ENCODE assay signal across 1 cellular context in the genomic region with DNA sequence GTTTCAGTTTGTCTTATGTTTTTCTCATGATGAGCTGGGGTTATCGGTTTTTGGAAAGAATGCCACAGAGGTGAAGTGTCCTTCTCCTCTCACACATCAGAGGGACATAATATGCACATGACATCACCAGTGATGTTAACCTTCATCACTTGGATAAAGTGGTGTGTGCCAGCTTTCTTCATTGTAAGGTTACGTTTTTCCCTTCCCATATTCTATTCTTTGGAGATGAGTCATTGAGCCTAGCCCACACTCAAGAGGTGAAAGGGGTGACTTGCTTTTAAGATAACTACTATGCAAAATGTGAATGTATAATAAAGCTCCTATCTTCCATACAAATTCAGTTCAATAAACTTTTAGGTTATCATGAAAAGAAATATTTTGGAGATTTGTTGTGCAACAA.
TF ChIP-seq lines count a peak whose summit lies in the region.

No MANE protein-coding gene starts in this region.

TF ChIP-seq in K562, 482 proteins besides CTCF, POLR2A, EP300 and RAD21:
- TF ChIP-seq C11orf30 (IDR thresholded peaks at IDR 0.05; ENCODE audit: low read depth) (no peak), NR4A1 (CRISPR knock-in tag; IDR thresholded peaks at IDR 0.05) (no peak), NR4A1 (tag; IDR thresholded peaks at IDR 0.05) (no peak), ZNF785 (CRISPR knock-in tag; IDR thresholded peaks at IDR 0.05) (no peak), MAZ (CRISPR knock-in tag; conservative IDR thresholded peaks at IDR 0.05 in 1 of 2, IDR thresholded peaks at IDR 0.05 in 1 of 2) (no peak), THRAP3 (IDR thresholded peaks at IDR 0.05; ENCODE audit: borderline replicate concordance) (no peak), JUND (IDR thresholded peaks at IDR 0.05; ENCODE audit: borderline replicate concordance, low read depth, low read length) (peak; percentile 16; the same call in 1 of the 2 replicates), JUND (tag; IDR thresholded peaks at IDR 0.05; ENCODE audit: borderline replicate concordance, low read depth, low read length) (no peak), TEAD2 (tag; IDR thresholded peaks at IDR 0.05) (no peak), CEBPB (tag; IDR thresholded peaks at IDR 0.05) (peak; percentile 28; the same call in 1 of the 2 replicates), ZNF134 (CRISPR knock-in tag; conservative IDR thresholded peaks at IDR 0.05) (no peak), POLR2H (tag; IDR thresholded peaks at IDR 0.05; ENCODE audit: low read depth) (no peak), GABPA (tag; conservative IDR thresholded peaks at IDR 0.05; ENCODE audit: low read depth) (no peak), TGIF2 (CRISPR knock-in tag; IDR thresholded peaks at IDR 0.05) (no peak), NCOR1 (IDR thresholded peaks at IDR 0.05) (no peak), FOSL1 (tag; conservative IDR thresholded peaks at IDR 0.05) (0 out of 2 replicates have a peak, but pooled peaks have one; percentile 18)
- TF ChIP-seq, protein P1, sequence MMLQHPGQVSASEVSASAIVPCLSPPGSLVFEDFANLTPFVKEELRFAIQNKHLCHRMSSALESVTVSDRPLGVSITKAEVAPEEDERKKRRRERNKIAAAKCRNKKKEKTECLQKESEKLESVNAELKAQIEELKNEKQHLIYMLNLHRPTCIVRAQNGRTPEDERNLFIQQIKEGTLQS (IDR thresholded peaks at IDR 0.05) = peak; percentile 38
- TF ChIP-seq, protein P1 (CRISPR knock-in tag; conservative IDR thresholded peaks at IDR 0.05) = no peak
- TF ChIP-seq, protein P2, sequence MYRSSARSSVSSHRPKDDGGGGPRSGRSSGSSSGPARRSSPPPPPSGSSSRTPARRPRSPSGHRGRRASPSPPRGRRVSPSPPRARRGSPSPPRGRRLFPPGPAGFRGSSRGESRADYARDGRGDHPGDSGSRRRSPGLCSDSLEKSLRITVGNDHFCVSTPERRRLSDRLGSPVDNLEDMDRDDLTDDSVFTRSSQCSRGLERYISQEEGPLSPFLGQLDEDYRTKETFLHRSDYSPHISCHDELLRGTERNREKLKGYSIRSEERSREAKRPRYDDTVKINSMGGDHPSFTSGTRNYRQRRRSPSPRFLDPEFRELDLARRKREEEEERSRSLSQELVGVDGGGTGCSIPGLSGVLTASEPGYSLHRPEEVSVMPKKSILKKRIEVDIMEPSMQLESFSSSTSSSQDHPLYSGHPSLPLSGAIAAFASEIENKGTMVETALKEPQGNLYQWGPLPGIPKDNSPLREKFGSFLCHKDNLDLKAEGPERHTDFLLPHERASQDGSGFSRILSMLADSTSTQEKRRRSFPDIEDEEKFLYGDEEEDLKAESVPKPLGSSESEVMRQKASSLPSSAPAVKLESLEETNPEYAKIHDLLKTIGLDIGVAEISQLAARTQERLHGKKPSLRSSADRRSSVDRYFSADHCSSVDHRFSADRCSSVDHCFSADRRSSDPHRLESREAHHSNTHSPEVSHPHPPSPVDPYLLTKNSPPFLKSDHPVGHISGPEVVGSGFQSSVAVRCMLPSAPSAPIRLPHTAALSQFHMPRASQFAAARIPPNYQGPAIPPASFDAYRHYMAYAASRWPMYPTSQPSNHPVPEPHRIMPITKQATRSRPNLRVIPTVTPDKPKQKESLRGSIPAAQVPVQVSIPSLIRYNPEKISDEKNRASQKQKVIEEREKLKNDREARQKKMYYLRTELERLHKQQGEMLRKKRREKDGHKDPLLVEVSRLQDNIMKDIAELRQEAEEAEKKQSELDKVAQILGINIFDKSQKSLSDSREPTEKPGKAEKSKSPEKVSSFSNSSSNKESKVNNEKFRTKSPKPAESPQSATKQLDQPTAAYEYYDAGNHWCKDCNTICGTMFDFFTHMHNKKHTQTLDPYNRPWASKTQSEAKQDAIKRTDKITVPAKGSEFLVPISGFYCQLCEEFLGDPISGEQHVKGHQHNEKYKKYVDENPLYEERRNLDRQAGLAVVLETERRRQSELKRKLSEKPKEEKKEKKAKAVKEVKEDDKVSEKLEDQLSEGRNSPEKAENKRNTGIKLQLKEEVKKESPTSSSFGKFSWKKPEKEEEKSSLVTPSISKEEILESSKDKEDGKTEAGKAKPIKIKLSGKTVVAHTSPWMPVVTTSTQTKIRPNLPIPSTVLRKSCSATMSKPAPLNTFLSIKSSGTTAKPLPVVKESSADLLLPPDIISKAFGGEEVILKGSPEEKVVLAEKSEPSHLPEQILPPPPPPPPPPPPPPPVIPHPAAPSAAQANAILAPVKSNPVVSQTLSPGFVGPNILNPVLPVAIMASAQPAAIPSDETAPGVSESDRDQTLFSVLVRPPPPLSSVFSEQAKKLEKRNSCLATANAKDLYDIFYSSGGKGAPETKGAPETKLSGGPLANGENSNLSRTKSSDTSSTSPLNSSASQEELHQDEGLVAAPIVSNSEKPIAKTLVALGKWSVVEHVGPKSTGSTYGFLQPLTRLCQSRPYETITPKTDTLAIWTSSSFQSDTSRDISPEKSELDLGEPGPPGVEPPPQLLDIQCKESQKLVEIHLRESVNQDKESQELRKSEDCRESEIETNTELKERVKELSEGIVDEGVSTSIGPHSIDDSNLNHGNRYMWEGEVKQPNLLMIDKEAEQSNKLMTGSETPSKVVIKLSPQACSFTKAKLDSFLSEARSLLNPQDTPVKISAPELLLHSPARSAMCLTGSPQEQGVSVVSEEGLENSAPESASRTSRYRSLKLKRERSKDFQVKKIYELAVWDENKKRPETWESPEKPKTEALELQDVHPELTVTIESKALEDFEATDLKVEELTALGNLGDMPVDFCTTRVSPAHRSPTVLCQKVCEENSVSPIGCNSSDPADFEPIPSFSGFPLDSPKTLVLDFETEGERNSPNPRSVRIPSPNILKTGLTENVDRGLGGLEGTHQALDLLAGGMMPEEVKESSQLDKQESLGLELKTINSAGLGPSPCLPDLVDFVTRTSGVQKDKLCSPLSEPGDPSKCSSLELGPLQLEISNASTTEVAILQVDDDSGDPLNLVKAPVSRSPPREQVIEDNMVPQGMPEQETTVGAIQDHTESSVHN (IDR thresholded peaks at IDR 0.05; ENCODE audit: borderline replicate concordance in 1 of 2, low read depth in 1 of 2) = no peak
- TF ChIP-seq, protein P3, sequence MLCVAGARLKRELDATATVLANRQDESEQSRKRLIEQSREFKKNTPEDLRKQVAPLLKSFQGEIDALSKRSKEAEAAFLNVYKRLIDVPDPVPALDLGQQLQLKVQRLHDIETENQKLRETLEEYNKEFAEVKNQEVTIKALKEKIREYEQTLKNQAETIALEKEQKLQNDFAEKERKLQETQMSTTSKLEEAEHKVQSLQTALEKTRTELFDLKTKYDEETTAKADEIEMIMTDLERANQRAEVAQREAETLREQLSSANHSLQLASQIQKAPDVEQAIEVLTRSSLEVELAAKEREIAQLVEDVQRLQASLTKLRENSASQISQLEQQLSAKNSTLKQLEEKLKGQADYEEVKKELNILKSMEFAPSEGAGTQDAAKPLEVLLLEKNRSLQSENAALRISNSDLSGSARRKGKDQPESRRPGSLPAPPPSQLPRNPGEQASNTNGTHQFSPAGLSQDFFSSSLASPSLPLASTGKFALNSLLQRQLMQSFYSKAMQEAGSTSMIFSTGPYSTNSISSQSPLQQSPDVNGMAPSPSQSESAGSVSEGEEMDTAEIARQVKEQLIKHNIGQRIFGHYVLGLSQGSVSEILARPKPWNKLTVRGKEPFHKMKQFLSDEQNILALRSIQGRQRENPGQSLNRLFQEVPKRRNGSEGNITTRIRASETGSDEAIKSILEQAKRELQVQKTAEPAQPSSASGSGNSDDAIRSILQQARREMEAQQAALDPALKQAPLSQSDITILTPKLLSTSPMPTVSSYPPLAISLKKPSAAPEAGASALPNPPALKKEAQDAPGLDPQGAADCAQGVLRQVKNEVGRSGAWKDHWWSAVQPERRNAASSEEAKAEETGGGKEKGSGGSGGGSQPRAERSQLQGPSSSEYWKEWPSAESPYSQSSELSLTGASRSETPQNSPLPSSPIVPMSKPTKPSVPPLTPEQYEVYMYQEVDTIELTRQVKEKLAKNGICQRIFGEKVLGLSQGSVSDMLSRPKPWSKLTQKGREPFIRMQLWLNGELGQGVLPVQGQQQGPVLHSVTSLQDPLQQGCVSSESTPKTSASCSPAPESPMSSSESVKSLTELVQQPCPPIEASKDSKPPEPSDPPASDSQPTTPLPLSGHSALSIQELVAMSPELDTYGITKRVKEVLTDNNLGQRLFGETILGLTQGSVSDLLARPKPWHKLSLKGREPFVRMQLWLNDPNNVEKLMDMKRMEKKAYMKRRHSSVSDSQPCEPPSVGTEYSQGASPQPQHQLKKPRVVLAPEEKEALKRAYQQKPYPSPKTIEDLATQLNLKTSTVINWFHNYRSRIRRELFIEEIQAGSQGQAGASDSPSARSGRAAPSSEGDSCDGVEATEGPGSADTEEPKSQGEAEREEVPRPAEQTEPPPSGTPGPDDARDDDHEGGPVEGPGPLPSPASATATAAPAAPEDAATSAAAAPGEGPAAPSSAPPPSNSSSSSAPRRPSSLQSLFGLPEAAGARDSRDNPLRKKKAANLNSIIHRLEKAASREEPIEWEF (CRISPR knock-in tag; IDR thresholded peaks at IDR 0.05) = no peak
- TF ChIP-seq, protein P4, sequence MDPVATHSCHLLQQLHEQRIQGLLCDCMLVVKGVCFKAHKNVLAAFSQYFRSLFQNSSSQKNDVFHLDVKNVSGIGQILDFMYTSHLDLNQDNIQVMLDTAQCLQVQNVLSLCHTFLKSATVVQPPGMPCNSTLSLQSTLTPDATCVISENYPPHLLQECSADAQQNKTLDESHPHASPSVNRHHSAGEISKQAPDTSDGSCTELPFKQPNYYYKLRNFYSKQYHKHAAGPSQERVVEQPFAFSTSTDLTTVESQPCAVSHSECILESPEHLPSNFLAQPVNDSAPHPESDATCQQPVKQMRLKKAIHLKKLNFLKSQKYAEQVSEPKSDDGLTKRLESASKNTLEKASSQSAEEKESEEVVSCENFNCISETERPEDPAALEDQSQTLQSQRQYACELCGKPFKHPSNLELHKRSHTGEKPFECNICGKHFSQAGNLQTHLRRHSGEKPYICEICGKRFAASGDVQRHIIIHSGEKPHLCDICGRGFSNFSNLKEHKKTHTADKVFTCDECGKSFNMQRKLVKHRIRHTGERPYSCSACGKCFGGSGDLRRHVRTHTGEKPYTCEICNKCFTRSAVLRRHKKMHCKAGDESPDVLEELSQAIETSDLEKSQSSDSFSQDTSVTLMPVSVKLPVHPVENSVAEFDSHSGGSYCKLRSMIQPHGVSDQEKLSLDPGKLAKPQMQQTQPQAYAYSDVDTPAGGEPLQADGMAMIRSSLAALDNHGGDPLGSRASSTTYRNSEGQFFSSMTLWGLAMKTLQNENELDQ (CRISPR knock-in tag; IDR thresholded peaks at IDR 0.05; ENCODE audit: borderline replicate concordance) = no peak
- TF ChIP-seq, protein P5, sequence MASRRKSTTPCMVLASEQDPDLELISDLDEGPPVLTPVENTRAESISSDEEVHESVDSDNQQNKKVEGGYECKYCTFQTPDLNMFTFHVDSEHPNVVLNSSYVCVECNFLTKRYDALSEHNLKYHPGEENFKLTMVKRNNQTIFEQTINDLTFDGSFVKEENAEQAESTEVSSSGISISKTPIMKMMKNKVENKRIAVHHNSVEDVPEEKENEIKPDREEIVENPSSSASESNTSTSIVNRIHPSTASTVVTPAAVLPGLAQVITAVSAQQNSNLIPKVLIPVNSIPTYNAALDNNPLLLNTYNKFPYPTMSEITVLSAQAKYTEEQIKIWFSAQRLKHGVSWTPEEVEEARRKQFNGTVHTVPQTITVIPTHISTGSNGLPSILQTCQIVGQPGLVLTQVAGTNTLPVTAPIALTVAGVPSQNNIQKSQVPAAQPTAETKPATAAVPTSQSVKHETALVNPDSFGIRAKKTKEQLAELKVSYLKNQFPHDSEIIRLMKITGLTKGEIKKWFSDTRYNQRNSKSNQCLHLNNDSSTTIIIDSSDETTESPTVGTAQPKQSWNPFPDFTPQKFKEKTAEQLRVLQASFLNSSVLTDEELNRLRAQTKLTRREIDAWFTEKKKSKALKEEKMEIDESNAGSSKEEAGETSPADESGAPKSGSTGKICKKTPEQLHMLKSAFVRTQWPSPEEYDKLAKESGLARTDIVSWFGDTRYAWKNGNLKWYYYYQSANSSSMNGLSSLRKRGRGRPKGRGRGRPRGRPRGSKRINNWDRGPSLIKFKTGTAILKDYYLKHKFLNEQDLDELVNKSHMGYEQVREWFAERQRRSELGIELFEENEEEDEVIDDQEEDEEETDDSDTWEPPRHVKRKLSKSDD (conservative IDR thresholded peaks at IDR 0.05; ENCODE audit: low read length) = no peak
- TF ChIP-seq, protein P6, sequence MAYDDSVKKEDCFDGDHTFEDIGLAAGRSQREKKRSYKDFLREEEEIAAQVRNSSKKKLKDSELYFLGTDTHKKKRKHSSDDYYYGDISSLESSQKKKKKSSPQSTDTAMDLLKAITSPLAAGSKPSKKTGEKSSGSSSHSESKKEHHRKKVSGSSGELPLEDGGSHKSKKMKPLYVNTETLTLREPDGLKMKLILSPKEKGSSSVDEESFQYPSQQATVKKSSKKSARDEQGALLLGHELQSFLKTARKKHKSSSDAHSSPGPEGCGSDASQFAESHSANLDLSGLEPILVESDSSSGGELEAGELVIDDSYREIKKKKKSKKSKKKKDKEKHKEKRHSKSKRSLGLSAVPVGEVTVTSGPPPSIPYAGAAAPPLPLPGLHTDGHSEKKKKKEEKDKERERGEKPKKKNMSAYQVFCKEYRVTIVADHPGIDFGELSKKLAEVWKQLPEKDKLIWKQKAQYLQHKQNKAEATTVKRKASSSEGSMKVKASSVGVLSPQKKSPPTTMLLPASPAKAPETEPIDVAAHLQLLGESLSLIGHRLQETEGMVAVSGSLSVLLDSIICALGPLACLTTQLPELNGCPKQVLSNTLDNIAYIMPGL (CRISPR knock-in tag; IDR thresholded peaks at IDR 0.05) = no peak
- TF ChIP-seq, protein P7, sequence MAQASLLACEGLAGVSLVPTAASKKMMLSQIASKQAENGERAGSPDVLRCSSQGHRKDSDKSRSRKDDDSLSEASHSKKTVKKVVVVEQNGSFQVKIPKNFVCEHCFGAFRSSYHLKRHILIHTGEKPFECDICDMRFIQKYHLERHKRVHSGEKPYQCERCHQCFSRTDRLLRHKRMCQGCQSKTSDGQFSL (CRISPR knock-in tag; IDR thresholded peaks at IDR 0.05) = no peak
- TF ChIP-seq, protein P7 (tag; IDR thresholded peaks at IDR 0.05) = no peak
